In the genomic region with DNA sequence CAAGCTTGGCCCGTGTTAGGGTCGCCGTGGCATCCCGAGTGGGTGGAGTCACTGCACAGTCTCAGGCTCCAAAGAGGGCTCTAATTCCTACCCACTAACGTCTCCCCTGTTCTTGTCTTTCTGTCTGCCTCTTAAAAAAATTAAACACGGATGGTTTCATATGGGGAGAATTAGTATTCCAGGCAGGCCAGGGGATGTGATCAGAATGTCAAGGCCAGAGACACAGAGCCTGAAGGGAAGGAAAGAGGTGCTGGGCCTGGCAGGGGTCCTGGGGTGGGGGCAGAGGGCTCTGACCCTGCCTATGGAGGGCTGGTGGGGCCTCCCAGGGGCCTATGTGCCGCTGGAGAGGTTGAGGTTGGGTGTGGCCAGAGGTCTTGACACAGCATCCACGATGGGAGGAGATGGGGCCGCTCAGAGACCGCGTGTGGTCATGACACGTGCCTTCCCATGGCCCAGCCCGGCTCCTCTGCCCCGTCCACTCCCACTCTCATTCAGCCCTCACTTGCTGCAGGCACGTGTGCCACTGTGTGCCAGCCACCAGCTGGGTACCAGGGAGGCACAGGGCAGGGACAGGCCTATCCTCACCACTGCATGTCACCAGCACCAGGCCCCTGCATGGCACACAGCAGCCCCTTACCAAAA, we compare ENCODE assay signal across 1 cellular context.
TF ChIP-seq lines count a peak whose summit lies in the region.

No MANE protein-coding gene starts in this region.

TF ChIP-seq in HepG2, 621 proteins besides CTCF, POLR2A, EP300 and RAD21:
- TF ChIP-seq NR2F2 (IDR thresholded peaks at IDR 0.05; ENCODE audit: borderline replicate concordance, low read depth) (no peak), SALL1 (CRISPR knock-in tag; IDR thresholded peaks at IDR 0.05) (no peak), HNRNPL (IDR thresholded peaks at IDR 0.05; ENCODE audit: low read depth, low read length) (peak; percentile 85), CBX5 (CRISPR knock-in tag; IDR thresholded peaks at IDR 0.05; ENCODE audit: borderline replicate concordance) (no peak), KAT2B (IDR thresholded peaks at IDR 0.05; ENCODE audit: borderline replicate concordance, low read depth, low read length) (no peak), MYC (CRISPR knock-in tag; IDR thresholded peaks at IDR 0.05; ENCODE audit: borderline replicate concordance) (peak; percentile 42; the same call in 1 of the 2 replicates)
- TF ChIP-seq, protein P1, sequence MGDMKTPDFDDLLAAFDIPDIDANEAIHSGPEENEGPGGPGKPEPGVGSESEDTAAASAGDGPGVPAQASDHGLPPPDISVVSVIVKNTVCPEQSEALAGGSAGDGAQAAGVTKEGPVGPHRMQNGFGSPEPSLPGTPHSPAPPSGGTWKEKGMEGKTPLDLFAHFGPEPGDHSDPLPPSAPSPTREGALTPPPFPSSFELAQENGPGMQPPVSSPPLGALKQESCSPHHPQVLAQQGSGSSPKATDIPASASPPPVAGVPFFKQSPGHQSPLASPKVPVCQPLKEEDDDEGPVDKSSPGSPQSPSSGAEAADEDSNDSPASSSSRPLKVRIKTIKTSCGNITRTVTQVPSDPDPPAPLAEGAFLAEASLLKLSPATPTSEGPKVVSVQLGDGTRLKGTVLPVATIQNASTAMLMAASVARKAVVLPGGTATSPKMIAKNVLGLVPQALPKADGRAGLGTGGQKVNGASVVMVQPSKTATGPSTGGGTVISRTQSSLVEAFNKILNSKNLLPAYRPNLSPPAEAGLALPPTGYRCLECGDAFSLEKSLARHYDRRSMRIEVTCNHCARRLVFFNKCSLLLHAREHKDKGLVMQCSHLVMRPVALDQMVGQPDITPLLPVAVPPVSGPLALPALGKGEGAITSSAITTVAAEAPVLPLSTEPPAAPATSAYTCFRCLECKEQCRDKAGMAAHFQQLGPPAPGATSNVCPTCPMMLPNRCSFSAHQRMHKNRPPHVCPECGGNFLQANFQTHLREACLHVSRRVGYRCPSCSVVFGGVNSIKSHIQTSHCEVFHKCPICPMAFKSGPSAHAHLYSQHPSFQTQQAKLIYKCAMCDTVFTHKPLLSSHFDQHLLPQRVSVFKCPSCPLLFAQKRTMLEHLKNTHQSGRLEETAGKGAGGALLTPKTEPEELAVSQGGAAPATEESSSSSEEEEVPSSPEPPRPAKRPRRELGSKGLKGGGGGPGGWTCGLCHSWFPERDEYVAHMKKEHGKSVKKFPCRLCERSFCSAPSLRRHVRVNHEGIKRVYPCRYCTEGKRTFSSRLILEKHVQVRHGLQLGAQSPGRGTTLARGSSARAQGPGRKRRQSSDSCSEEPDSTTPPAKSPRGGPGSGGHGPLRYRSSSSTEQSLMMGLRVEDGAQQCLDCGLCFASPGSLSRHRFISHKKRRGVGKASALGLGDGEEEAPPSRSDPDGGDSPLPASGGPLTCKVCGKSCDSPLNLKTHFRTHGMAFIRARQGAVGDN (CRISPR knock-in tag; IDR thresholded peaks at IDR 0.05): peak; percentile 52
TF ChIP-seq in HepG2: peak in this region for 3.
